Comparison of ENCODE assay signal across 1 cellular context in the genomic region with DNA sequence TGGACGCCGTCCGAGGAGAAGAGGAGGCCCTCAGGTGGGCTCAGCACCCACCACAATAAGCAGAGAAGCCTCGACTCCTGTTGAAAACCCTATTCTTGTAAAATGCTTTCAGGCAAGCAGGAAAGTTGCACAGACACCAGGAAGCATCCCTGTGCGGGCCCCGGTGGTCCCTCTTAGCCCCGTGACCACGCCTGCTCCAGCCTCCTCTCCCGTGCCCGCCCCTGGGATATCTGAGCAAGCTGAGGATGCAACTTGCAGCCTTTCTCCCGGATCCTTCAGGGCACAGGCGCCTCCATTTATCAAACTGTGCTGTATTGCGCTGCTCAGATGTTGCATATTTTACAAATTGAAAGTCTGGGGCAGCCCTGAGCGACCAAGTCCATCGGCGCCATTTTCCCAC.
TF ChIP-seq lines count a peak whose summit lies in the region.

No MANE protein-coding gene starts in this region.

TF ChIP-seq in WTC11, 78 proteins besides CTCF, POLR2A, EP300 and RAD21 (continued from another document):
- TF ChIP-seq, protein P1, sequence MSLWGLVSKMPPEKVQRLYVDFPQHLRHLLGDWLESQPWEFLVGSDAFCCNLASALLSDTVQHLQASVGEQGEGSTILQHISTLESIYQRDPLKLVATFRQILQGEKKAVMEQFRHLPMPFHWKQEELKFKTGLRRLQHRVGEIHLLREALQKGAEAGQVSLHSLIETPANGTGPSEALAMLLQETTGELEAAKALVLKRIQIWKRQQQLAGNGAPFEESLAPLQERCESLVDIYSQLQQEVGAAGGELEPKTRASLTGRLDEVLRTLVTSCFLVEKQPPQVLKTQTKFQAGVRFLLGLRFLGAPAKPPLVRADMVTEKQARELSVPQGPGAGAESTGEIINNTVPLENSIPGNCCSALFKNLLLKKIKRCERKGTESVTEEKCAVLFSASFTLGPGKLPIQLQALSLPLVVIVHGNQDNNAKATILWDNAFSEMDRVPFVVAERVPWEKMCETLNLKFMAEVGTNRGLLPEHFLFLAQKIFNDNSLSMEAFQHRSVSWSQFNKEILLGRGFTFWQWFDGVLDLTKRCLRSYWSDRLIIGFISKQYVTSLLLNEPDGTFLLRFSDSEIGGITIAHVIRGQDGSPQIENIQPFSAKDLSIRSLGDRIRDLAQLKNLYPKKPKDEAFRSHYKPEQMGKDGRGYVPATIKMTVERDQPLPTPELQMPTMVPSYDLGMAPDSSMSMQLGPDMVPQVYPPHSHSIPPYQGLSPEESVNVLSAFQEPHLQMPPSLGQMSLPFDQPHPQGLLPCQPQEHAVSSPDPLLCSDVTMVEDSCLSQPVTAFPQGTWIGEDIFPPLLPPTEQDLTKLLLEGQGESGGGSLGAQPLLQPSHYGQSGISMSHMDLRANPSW (CRISPR knock-in tag; conservative IDR thresholded peaks at IDR 0.05; ENCODE audit: low read depth) = no peak
- TF ChIP-seq CREM (CRISPR knock-in tag; IDR thresholded peaks at IDR 0.05) = no peak
- TF ChIP-seq, protein P2, sequence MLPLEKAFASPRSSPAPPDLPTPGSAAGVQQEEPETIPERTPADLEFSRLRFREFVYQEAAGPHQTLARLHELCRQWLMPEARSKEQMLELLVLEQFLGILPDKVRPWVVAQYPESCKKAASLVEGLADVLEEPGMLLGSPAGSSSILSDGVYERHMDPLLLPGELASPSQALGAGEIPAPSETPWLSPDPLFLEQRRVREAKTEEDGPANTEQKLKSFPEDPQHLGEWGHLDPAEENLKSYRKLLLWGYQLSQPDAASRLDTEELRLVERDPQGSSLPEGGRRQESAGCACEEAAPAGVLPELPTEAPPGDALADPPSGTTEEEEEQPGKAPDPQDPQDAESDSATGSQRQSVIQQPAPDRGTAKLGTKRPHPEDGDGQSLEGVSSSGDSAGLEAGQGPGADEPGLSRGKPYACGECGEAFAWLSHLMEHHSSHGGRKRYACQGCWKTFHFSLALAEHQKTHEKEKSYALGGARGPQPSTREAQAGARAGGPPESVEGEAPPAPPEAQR (CRISPR knock-in tag; IDR thresholded peaks at IDR 0.05) = no peak
- TF ChIP-seq MYBL2 (CRISPR knock-in tag; IDR thresholded peaks at IDR 0.05) = no peak
- TF ChIP-seq, protein P3, sequence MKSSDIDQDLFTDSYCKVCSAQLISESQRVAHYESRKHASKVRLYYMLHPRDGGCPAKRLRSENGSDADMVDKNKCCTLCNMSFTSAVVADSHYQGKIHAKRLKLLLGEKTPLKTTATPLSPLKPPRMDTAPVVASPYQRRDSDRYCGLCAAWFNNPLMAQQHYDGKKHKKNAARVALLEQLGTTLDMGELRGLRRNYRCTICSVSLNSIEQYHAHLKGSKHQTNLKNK (CRISPR knock-in tag; IDR thresholded peaks at IDR 0.05) = no peak
- TF ChIP-seq, protein P4, sequence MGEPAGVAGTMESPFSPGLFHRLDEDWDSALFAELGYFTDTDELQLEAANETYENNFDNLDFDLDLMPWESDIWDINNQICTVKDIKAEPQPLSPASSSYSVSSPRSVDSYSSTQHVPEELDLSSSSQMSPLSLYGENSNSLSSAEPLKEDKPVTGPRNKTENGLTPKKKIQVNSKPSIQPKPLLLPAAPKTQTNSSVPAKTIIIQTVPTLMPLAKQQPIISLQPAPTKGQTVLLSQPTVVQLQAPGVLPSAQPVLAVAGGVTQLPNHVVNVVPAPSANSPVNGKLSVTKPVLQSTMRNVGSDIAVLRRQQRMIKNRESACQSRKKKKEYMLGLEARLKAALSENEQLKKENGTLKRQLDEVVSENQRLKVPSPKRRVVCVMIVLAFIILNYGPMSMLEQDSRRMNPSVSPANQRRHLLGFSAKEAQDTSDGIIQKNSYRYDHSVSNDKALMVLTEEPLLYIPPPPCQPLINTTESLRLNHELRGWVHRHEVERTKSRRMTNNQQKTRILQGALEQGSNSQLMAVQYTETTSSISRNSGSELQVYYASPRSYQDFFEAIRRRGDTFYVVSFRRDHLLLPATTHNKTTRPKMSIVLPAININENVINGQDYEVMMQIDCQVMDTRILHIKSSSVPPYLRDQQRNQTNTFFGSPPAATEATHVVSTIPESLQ (CRISPR knock-in tag; IDR thresholded peaks at IDR 0.05) = no peak
- TF ChIP-seq SOX15 (CRISPR knock-in tag; IDR thresholded peaks at IDR 0.05) = no peak
- no peak for TF ChIP-seq ZNF263 (CRISPR knock-in tag; IDR thresholded peaks at IDR 0.05; ENCODE audit: low read depth)
- TF ChIP-seq ZNF232 (CRISPR knock-in tag; IDR thresholded peaks at IDR 0.05) = no peak
- TF ChIP-seq, protein P5, sequence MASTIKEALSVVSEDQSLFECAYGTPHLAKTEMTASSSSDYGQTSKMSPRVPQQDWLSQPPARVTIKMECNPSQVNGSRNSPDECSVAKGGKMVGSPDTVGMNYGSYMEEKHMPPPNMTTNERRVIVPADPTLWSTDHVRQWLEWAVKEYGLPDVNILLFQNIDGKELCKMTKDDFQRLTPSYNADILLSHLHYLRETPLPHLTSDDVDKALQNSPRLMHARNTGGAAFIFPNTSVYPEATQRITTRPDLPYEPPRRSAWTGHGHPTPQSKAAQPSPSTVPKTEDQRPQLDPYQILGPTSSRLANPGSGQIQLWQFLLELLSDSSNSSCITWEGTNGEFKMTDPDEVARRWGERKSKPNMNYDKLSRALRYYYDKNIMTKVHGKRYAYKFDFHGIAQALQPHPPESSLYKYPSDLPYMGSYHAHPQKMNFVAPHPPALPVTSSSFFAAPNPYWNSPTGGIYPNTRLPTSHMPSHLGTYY (CRISPR knock-in tag; IDR thresholded peaks at IDR 0.05) = no peak
- no peak for TF ChIP-seq IRF2 (CRISPR knock-in tag; IDR thresholded peaks at IDR 0.05; ENCODE audit: borderline replicate concordance, low read depth)
- no peak for TF ChIP-seq SMAD4 (CRISPR knock-in tag; IDR thresholded peaks at IDR 0.05)
- no peak for TF ChIP-seq ZNF121 (CRISPR knock-in tag; IDR thresholded peaks at IDR 0.05)
